28 cellular contexts compared by ENCODE assay signal in the genomic region with DNA sequence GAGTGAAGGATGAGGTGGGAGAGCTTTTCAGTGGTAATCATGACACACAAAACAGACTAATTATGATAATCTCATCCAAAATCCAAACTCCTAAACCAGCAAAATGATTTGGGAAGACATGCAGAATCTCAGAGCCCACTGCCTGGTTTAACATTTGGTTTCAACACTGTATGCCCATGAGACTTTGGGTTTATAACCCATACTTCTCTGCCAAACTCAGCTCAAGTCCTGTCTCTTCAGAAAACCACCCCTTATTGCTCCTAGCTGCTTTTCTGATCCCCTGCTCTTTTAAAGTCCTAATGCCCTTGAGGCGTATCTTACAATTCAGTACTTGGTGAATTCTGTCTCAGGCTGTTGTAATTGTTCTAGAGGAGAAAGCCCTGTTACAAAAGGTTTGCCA.
"Had no signal": no experiment of that assay in that cellular context is flagged by ENCODE, and none has a peak within 500 bp of the region (broad histone marks: within the 10 kb centered on the region; RNA-seq: fewer than 3 reads in every experiment).

No MANE protein-coding gene starts in this region.

- FAIRE-seq: urothelium cell line had no signal

- H3K27ac ChIP-seq: colonic mucosa, epithelial cell of prostate, heart right ventricle, lower lobe of right lung, neutrophil, prostate gland, right atrium auricular region, sigmoid colon, spleen, thoracic aorta, tibial nerve, upper lobe of left lung had no signal

- H3K9me3 Mint-ChIP-seq: dendritic cell treated with granulocyte-macrophage colony-stimulating factor and Interleukin-4, amounts not matched to agents 40 ng/mL and 50 ng/mL, for 4 days; endodermal cell; memory B cell; mesothelial cell of epicardium; naive B cell; natural killer cell treated with Interleukin-12 subunit alpha and Interleukin-12 subunit beta and Interleukin-15 and Interleukin-18, amount 100 ng/mL, for 72 hours; stimulated activated memory B cell treated with anti-CD40 and anti-IgM and Interleukin-4, amounts not matched to agents 10 μg/mL and 1 μg/mL and 100 μg/mL, for 72 hours had no signal

- ATAC-seq: heart right ventricle; left ventricle myocardium superior; lower lobe of right lung; mucosa of descending colon; natural killer cell treated with Interleukin-12 subunit alpha and Interleukin-12 subunit beta and Interleukin-15 and Interleukin-18, amount 100 ng/mL, for 72 hours; stimulated activated memory B cell treated with anti-CD40 and anti-IgM and Interleukin-4, amounts not matched to agents 10 μg/mL and 1 μg/mL and 100 μg/mL, for 72 hours; stimulated activated naive CD8-positive, alpha-beta T cell treated with anti-CD3 and anti-CD28 coated beads, Interleukin-15, Interleukin-2, amounts not matched to agents 100 U/mL and 50 U/mL, for 24 hours had no signal

- H3K36me3 ChIP-seq: colonic mucosa, heart right ventricle, lower lobe of right lung, neutrophil, prostate gland, right atrium auricular region, sigmoid colon, spleen, thoracic aorta, tibial nerve, upper lobe of left lung had no signal

- DNase-seq: colonic mucosa; effector CD8-positive, alpha-beta T cell; endodermal cell; foreskin melanocyte; glutamatergic neuron; heart right ventricle; left ventricle myocardium superior; lower lobe of right lung; mucosa of descending colon; naive B cell; sigmoid colon; spleen; stimulated activated CD4-positive, alpha-beta T cell treated with anti-CD3 and anti-CD28 coated beads, Interleukin-4, amount 100 ng/mL, for 4 hours; stimulated activated naive CD8-positive, alpha-beta T cell treated with anti-CD3 and anti-CD28 coated beads, Interleukin-15, Interleukin-2, amounts not matched to agents 100 U/mL and 50 U/mL, for 24 hours; upper lobe of left lung had no signal

- H3K4me3 ChIP-seq: colonic mucosa, heart right ventricle, lower lobe of right lung, mucosa of descending colon, prostate gland, right atrium auricular region, sigmoid colon, spleen, thoracic aorta, tibial nerve, upper lobe of left lung had no signal

- H3K36me3 Mint-ChIP-seq: memory B cell; mesothelial cell of epicardium; naive B cell; natural killer cell treated with Interleukin-12 subunit alpha and Interleukin-12 subunit beta and Interleukin-15 and Interleukin-18, amount 100 ng/mL, for 72 hours; stimulated activated memory B cell treated with anti-CD40 and anti-IgM and Interleukin-4, amounts not matched to agents 10 μg/mL and 1 μg/mL and 100 μg/mL, for 72 hours had no signal

- H3K27me3 Mint-ChIP-seq: dendritic cell treated with granulocyte-macrophage colony-stimulating factor and Interleukin-4, amounts not matched to agents 40 ng/mL and 50 ng/mL, for 4 days; natural killer cell treated with Interleukin-12 subunit alpha and Interleukin-12 subunit beta and Interleukin-15 and Interleukin-18, amount 100 ng/mL, for 72 hours had no signal

- H3K27me3 ChIP-seq: colonic mucosa, neutrophil, right atrium auricular region, sigmoid colon, spleen, tibial nerve, upper lobe of left lung had no signal

- H3K9me3 ChIP-seq: colonic mucosa, heart right ventricle, lower lobe of right lung, mucosa of descending colon, neutrophil, prostate gland, right atrium auricular region, sigmoid colon, spleen, thoracic aorta, tibial nerve, upper lobe of left lung had no signal

- H3K4me1 ChIP-seq: colonic mucosa, lower lobe of right lung, prostate gland, right atrium auricular region, sigmoid colon, tibial nerve had no signal

- H3K4me1 Mint-ChIP-seq: endodermal cell; memory B cell; mesothelial cell of epicardium; naive B cell; neural crest cell; stimulated activated memory B cell treated with anti-CD40 and anti-IgM and Interleukin-4, amounts not matched to agents 10 μg/mL and 1 μg/mL and 100 μg/mL, for 72 hours had no signal

- H3K4me3 Mint-ChIP-seq: dendritic cell treated with granulocyte-macrophage colony-stimulating factor and Interleukin-4, amounts not matched to agents 40 ng/mL and 50 ng/mL, for 4 days; endodermal cell; memory B cell; mesothelial cell of epicardium; naive B cell; natural killer cell treated with Interleukin-12 subunit alpha and Interleukin-12 subunit beta and Interleukin-15 and Interleukin-18, amount 100 ng/mL, for 72 hours; neural crest cell; stimulated activated memory B cell treated with anti-CD40 and anti-IgM and Interleukin-4, amounts not matched to agents 10 μg/mL and 1 μg/mL and 100 μg/mL, for 72 hours had no signal

- H3K27ac Mint-ChIP-seq: dendritic cell treated with granulocyte-macrophage colony-stimulating factor and Interleukin-4, amounts not matched to agents 40 ng/mL and 50 ng/mL, for 4 days; endodermal cell; memory B cell; mesothelial cell of epicardium; naive B cell; natural killer cell treated with Interleukin-12 subunit alpha and Interleukin-12 subunit beta and Interleukin-15 and Interleukin-18, amount 100 ng/mL, for 72 hours; stimulated activated memory B cell treated with anti-CD40 and anti-IgM and Interleukin-4, amounts not matched to agents 10 μg/mL and 1 μg/mL and 100 μg/mL, for 72 hours had no signal
